ENCODE assay signal across 24 cellular contexts in genomic region chr1:30397576-30397975, GRCh38.
"Had no signal": no experiment of that assay in that cellular context is flagged by ENCODE, and none has a peak within 500 bp of the region (broad histone marks: within the 10 kb centered on the region; RNA-seq: fewer than 3 reads in every experiment).

No MANE protein-coding gene starts in this region.

- H3K27me3 ChIP-seq: breast epithelium had no signal

- H3K4me3 Mint-ChIP-seq: activated CD4-positive, alpha-beta memory T cell treated with anti-CD3 and anti-CD28 coated beads for 36 hours; activated CD4-positive, alpha-beta T cell treated with anti-CD3 and anti-CD28 coated beads, Interleukin-2, amount 10 ng/mL, durations not matched to agents 7 days and 5 days; activated naive CD8-positive, alpha-beta T cell treated with anti-CD3 and anti-CD28 coated beads, Interleukin-2, amount 50 U/mL, for 24 hours; activated T-cell treated with anti-CD3 and anti-CD28 coated beads, Interleukin-2, amount 50 U/mL, for 4 hours; T-cell had no signal

- H3K4me3 ChIP-seq: breast epithelium, SK-N-MC had no signal

- H3K9ac ChIP-seq: KMS-11 had no signal

- H3K27ac Mint-ChIP-seq: activated CD4-positive, alpha-beta memory T cell treated with anti-CD3 and anti-CD28 coated beads for 36 hours; activated CD4-positive, alpha-beta T cell treated with anti-CD3 and anti-CD28 coated beads, Interleukin-2, amount 10 ng/mL, durations not matched to agents 7 days and 5 days; activated naive CD4-positive, alpha-beta T cell treated with anti-CD3 and anti-CD28 coated beads, Interleukin-2, amount 50 U/mL, for 72 hours; activated naive CD8-positive, alpha-beta T cell treated with anti-CD3 and anti-CD28 coated beads, Interleukin-2, amount 50 U/mL, for 24 hours; T-cell had no signal

- H3K4me1 ChIP-seq: breast epithelium had no signal

- H3K36me3 ChIP-seq: breast epithelium had no signal

- H3K9me3 ChIP-seq: breast epithelium had no signal

- H3K9me3 Mint-ChIP-seq: activated CD4-positive, alpha-beta memory T cell treated with anti-CD3 and anti-CD28 coated beads for 36 hours; activated CD4-positive, alpha-beta T cell treated with anti-CD3 and anti-CD28 coated beads, Interleukin-2, amount 10 ng/mL, durations not matched to agents 7 days and 5 days; activated naive CD4-positive, alpha-beta T cell treated with anti-CD3 and anti-CD28 coated beads, Interleukin-2, amount 50 U/mL, for 72 hours; activated naive CD8-positive, alpha-beta T cell treated with anti-CD3 and anti-CD28 coated beads, Interleukin-2, amount 50 U/mL, for 24 hours; activated T-cell treated with anti-CD3 and anti-CD28 coated beads, Interleukin-2, amount 50 U/mL, for 4 hours; T-cell had no signal

- H3K36me3 Mint-ChIP-seq: activated CD4-positive, alpha-beta memory T cell treated with anti-CD3 and anti-CD28 coated beads for 36 hours; activated naive CD4-positive, alpha-beta T cell treated with anti-CD3 and anti-CD28 coated beads, Interleukin-2, amount 50 U/mL, for 72 hours; T-cell had no signal

- ATAC-seq: activated naive CD4-positive, alpha-beta T cell treated with anti-CD3 and anti-CD28 coated beads, Interleukin-2, amount 50 U/mL, for 72 hours; activated naive CD8-positive, alpha-beta T cell treated with anti-CD3 and anti-CD28 coated beads, Interleukin-2, amount 50 U/mL, for 24 hours; activated T-cell treated with anti-CD3 and anti-CD28 coated beads, Interleukin-2, amount 50 U/mL, for 4 hours; Right ventricle myocardium inferior; T-cell had no signal

- H3K27ac ChIP-seq: breast epithelium, KMS-11, SK-N-MC, VCaP had no signal

- H3K4me1 Mint-ChIP-seq: activated CD4-positive, alpha-beta T cell treated with anti-CD3 and anti-CD28 coated beads, Interleukin-2, amount 10 ng/mL, durations not matched to agents 7 days and 5 days; activated naive CD8-positive, alpha-beta T cell treated with anti-CD3 and anti-CD28 coated beads, Interleukin-2, amount 50 U/mL, for 24 hours; T-cell had no signal

- DNase-seq: activated CD4-positive, alpha-beta memory T cell treated with anti-CD3 and anti-CD28 coated beads for 36 hours; activated CD4-positive, alpha-beta T cell treated with anti-CD3 and anti-CD28 coated beads, Interleukin-2, amount 10 ng/mL, durations not matched to agents 7 days and 5 days; activated CD4-positive, CD25-positive, alpha-beta regulatory T cell; activated CD8-positive, alpha-beta memory T cell treated with anti-CD3 and anti-CD28 coated beads for 24 hours; activated effector memory CD4-positive, alpha-beta T cell treated with anti-CD3 and anti-CD28 coated beads, Interleukin-2, amount 50 U/mL, for 16 hours; activated naive CD4-positive, alpha-beta T cell treated with Interleukin-2 at 50 U/mL for 16 hours; activated naive CD8-positive, alpha-beta T cell treated with anti-CD3 and anti-CD28 coated beads, Interleukin-2, amount 50 U/mL, for 24 hours; activated T-cell treated with anti-CD3 and anti-CD28 coated beads, Interleukin-2, amount 50 U/mL, for 4 hours; MM.1S; NCI-H1105; NCI-H1436 treated with DMSO at 0.1 percent for 48 hours; NCI-H187; NCI-H2081; NCI-H510A treated with DMSO at 0.1 percent for 48 hours; NCI-H69; T-cell; T-helper 2 cell; T1000 had no signal
